ENCODE assay signal across 16 cellular contexts in genomic region chr1:158951956-158952355, GRCh38. TPM values are rescaled to one million over a fixed set of nuclear protein-coding genes. Genes with fewer than 3 reads are reported as not detected.
DNase-seq lines count a peak whose midpoint lies in the region; ATAC-seq and TF ChIP-seq lines count a peak whose summit lies in the region.
"Had no signal": no experiment of that assay in that cellular context is flagged by ENCODE, and none has a peak within 500 bp of the region (broad histone marks: within the 10 kb centered on the region; RNA-seq: fewer than 3 reads in every experiment).

No MANE protein-coding gene starts in this region.

- DNase-seq in NCI-H1105 (lab: John Stamatoyannopoulos, UW), result peak; percentile 86
- peak; percentile 23 for DNase-seq in colonic mucosa
- no peak for DNase-seq in vagina (ENCODE audit: extremely low spot score in 2 of 2)
- DNase-seq in immature natural killer cell, result no peak
- no peak for DNase-seq in NCI-H2196 treated with DMSO at 0.1 percent for 48 hours (lab: John Stamatoyannopoulos, UW; ENCODE audit: unreplicated experiment)
- no peak for DNase-seq in heart left ventricle
- DNase-seq: activated gamma-delta T cell, cortex of kidney, DMS79 treated with DMSO at 0.1 percent for 48 hours, T-helper 9 cell had no signal

- no peak overlapping the region for H3K9ac ChIP-seq in colonic mucosa (ENCODE audit: low read depth in 2 of 2, low read length in 2 of 2)

- intact Hi-C loops in colonic mucosa (cut with DNase I) (no loop called here), vagina (cut with DNase I) (no loop called here), heart left ventricle (cut with DNase I) (no loop called here)

- H3K36me3 ChIP-seq in colonic mucosa (no peaks in the 10 kb centered on the region), vagina (no peaks in the 10 kb centered on the region), heart left ventricle (no peaks in the 10 kb centered on the region)
- H3K36me3 ChIP-seq: HAP-1 had no signal

- peak overlapping the region in 2 of 5 donors; percentile 17 to 29 for H3K4me3 Mint-ChIP-seq in immature natural killer cell

- no peaks in the 10 kb centered on the region for H3K4me1 ChIP-seq in colonic mucosa
- H3K4me1 ChIP-seq in vagina, result no peaks in the 10 kb centered on the region
- H3K4me1 ChIP-seq in heart left ventricle, result no peaks in the 10 kb centered on the region
- H3K4me1 ChIP-seq: HAP-1 had no signal

- H3K27ac ChIP-seq in colonic mucosa (no peak overlapping the region), vagina (no peak overlapping the region), heart left ventricle (no peak overlapping the region)
- H3K27ac ChIP-seq: hepatocyte had no signal

- H3K27me3 Mint-ChIP-seq in immature natural killer cell (ENCODE audit: low read depth in 3 of 3), result no peaks in the 10 kb centered on the region

- peaks cover 51 to 59% (median 53%) of the 10 kb centered on the region in 3 donors for H3K36me3 Mint-ChIP-seq in immature natural killer cell

- no peak overlapping the region for H3K4me3 ChIP-seq in colonic mucosa
- H3K4me3 ChIP-seq in vagina, result no peak overlapping the region
- H3K4me3 ChIP-seq in heart left ventricle, result no peak overlapping the region
- H3K4me3 ChIP-seq: HAP-1, hepatocyte had no signal

- TF ChIP-seq POLR2A in vagina (IDR thresholded peaks at IDR 0.05) (no peak), heart left ventricle (IDR thresholded peaks at IDR 0.05) (no peak)

- TF ChIP-seq CTCF in colonic mucosa (IDR thresholded peaks at IDR 0.05) (no peak), vagina (IDR thresholded peaks at IDR 0.05) (no peak), heart left ventricle (IDR thresholded peaks at IDR 0.05) (no peak)

- ATAC-seq in GM18907 (IDR thresholded peaks at IDR 0.05; ENCODE audit: unreplicated experiment) (peak; percentile 96), GM21825 (IDR thresholded peaks at IDR 0.05; ENCODE audit: unreplicated experiment) (peak; percentile 75), heart left ventricle (no peak)

- H3K27me3 ChIP-seq in colonic mucosa (no peaks in the 10 kb centered on the region), vagina (no peaks in the 10 kb centered on the region), heart left ventricle (peaks cover 0 to 6% (median 0%) of the 10 kb centered on the region in 9 donors)
- H3K27me3 ChIP-seq: hepatocyte had no signal

- WGBS in heart left ventricle, 4 donors, result 75 to 93% (median 82%) methylated on average over 15 of the region's 15 CpGs

- H3K4me1 Mint-ChIP-seq in immature natural killer cell, result peaks cover 51 to 59% of the 10 kb centered on the region in 2 donors

- H3K9me3 Mint-ChIP-seq in immature natural killer cell, result peaks cover 0 to 9% (median 4%) of the 10 kb centered on the region in 6 donors

- H3K9me3 ChIP-seq in colonic mucosa (no peaks in the 10 kb centered on the region), vagina (no peaks in the 10 kb centered on the region), heart left ventricle (peaks cover 0 to 4% (median 0%) of the 10 kb centered on the region in 12 donors)
- H3K9me3 ChIP-seq: HAP-1 had no signal

- peak overlapping the region in 2 of 6 donors; percentile 31 to 71 for H3K27ac Mint-ChIP-seq in immature natural killer cell

RNA-seq across cellular contexts. Expression of gene PYHIN1, which starts 20.6 kb away (rescaled TPM):
- total RNA-seq in colonic mucosa (under 1 TPM; 0.61 to 0.86 TPM), vagina (4.2 TPM), heart left ventricle (1 to 10 TPM in 2 of 9 donors, under 1 TPM in 2, not detected in 5; 0.23 to 3.1 (median 0.73) TPM)
- polyA plus RNA-seq in immature natural killer cell (100 to 1,000 TPM; 141 to 290 (median 150) TPM), heart left ventricle (under 1 TPM; 0.07 to 0.15 TPM)
- total RNA-seq: hepatocyte, M059J, myocyte had no signal
- polyA plus RNA-seq: hepatocyte had no signal

RNA-seq across cellular contexts. Expression of gene IFI16, which starts 57.8 kb away (rescaled TPM):
- total RNA-seq in colonic mucosa (10 to 100 TPM; 15.1 to 36.0 TPM), vagina (101 TPM), heart left ventricle (100 to 1,000 TPM in 1 of 9 donors, 10 to 100 TPM in 8; 19.1 to 125 (median 23.7) TPM)
- polyA plus RNA-seq in immature natural killer cell (100 to 1,000 TPM in 1 of 3 donors, 10 to 100 TPM in 2; 78.8 to 205 (median 80.3) TPM), heart left ventricle (10 to 100 TPM; 25.5 to 27.1 TPM)

Comparison
In these comparisons a context has a peak if more than half of its experiments do, and no peak if none do; other contexts are left out.
1. ATAC-seq: peak in GM18907 (single experiment) and GM21825 (single experiment); none in heart left ventricle (0 of 4).
2. DNase-seq: peak in NCI-H1105 (single experiment) and colonic mucosa (single experiment); none in vagina (0 of 2), immature natural killer cell (0 of 3), NCI-H2196 treated with DMSO at 0.1 percent for 48 hours (single experiment) and heart left ventricle (0 of 5).